ENCODE assay signal across 14 cellular contexts in genomic region chr16:88753191-88753590, GRCh38.
"Had no signal": no experiment of that assay in that cellular context is flagged by ENCODE, and none has a peak within 500 bp of the region (broad histone marks: within the 10 kb centered on the region; RNA-seq: fewer than 3 reads in every experiment).

No MANE protein-coding gene starts in this region.

- DNase-seq: activated CD4-positive, alpha-beta T cell treated with anti-CD3 and anti-CD28 coated beads, Interleukin-2, amount 50 U/mL, for 1 hour; adrenal gland; hippocampal formation; kidney; left lung; mammary epithelial cell; naive B cell; stimulated activated naive CD4-positive, alpha-beta T cell treated with Interleukin-2 at 50 U/mL for 16 hours; transverse colon had no signal

- H3K4me3 Mint-ChIP-seq: activated naive CD4-positive, alpha-beta T cell treated with anti-CD3 and anti-CD28 coated beads, Interleukin-2, amount 50 U/mL, for 24 hours had no signal

- H3K27ac ChIP-seq: adrenal gland, cardiac muscle cell, left lung, parathyroid adenoma, vagina had no signal

- H3K27me3 Mint-ChIP-seq: activated naive CD4-positive, alpha-beta T cell treated with anti-CD3 and anti-CD28 coated beads, Interleukin-2, amount 50 U/mL, for 24 hours; naive B cell had no signal

- H3K27ac Mint-ChIP-seq: activated T-helper 2 cell treated with anti-CD3 and anti-CD28 coated beads, Interferon-gamma antibody, Interleukin-2, Interleukin-4, amounts not matched to agents 10 μg/mL and 5 μg/mL and 100 μg/mL, durations not matched to agents 14 hours and 24 hours and 36 hours; naive B cell had no signal

- H3K9me3 Mint-ChIP-seq: activated naive CD4-positive, alpha-beta T cell treated with anti-CD3 and anti-CD28 coated beads, Interleukin-2, amount 50 U/mL, for 24 hours; activated T-helper 2 cell treated with anti-CD3 and anti-CD28 coated beads, Interferon-gamma antibody, Interleukin-2, Interleukin-4, amounts not matched to agents 10 μg/mL and 5 μg/mL and 100 μg/mL, durations not matched to agents 14 hours and 24 hours and 36 hours; naive B cell had no signal

- H3K36me3 ChIP-seq: adrenal gland, cardiac muscle cell, transverse colon, vagina had no signal

- H3K27me3 ChIP-seq: adrenal gland, cardiac muscle cell, left lung, transverse colon, vagina had no signal

- H3K4me1 ChIP-seq: adrenal gland had no signal

- H3K36me3 Mint-ChIP-seq: activated naive CD4-positive, alpha-beta T cell treated with anti-CD3 and anti-CD28 coated beads, Interleukin-2, amount 50 U/mL, for 24 hours; naive B cell had no signal

- H3K4me3 ChIP-seq: adrenal gland, cardiac muscle cell, left lung, transverse colon, vagina had no signal

- H3K9me3 ChIP-seq: adrenal gland, left lung, transverse colon, vagina had no signal
